ENCODE assay signal across 12 cellular contexts in the genomic region with DNA sequence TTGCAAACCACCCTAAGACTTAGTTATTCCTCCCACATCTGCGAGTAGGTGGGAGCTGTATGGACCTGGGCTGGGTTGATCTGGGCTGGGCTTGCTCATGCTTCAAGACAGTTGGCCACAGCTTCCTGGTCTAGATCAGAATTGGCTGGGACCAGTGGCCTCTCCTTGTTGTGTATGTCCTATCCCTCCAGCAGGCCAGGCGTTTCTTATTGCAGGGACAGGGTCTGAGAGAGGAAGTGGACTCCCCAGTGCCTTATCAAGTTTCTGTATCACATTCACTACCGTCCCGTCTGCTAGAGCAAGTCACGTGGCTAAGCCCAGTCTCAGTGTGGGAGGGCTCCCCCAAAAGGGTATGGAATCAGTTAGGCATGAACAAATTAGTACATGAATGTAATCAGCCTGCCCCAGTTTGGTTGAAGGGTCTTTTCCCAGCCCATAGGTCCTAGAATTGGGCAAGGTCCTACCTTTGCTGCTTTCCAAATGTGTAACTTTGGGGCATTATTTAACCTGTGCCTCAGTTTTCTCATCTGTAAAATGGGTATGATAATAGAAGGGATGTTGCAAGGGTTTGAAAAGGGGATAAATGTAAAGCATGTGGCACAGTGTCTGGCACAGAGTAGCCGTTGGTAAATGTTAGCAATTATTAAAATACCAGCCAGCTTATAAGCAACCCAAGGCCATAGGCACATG. TPM values are rescaled to one million over a fixed set of nuclear protein-coding genes. Genes with fewer than 3 reads are reported as not detected.
A peak's percentile ranks its signal among the peaks of the same experiment; 100 is the strongest.
DNase-seq lines count a peak whose midpoint lies in the region; ATAC-seq and TF ChIP-seq lines count a peak whose summit lies in the region.
"Had no signal": no experiment of that assay in that cellular context is flagged by ENCODE, and none has a peak within 500 bp of the region (broad histone marks: within the 10 kb centered on the region; RNA-seq: fewer than 3 reads in every experiment).

No MANE protein-coding gene starts in this region.

- TF ChIP-seq CTCF in GM13977 (IDR thresholded peaks at IDR 0.05; ENCODE audit: extremely low read depth, insufficient read depth, missing control alignments), result no peak
- no peak for TF ChIP-seq CTCF in NB4 (IDR thresholded peaks at IDR 0.05; ENCODE audit: low read depth, low read length)
- no peak for TF ChIP-seq CTCF in nephron progenitor cell (IDR thresholded peaks at IDR 0.05)
- no peak for TF ChIP-seq CTCF in tibial nerve (IDR thresholded peaks at IDR 0.05)

- TF ChIP-seq EP300 in tibial nerve (IDR thresholded peaks at IDR 0.05), result no peak

- WGBS in tibial nerve, 2 donors, result 57 to 66% methylated on average over 6 of the region's 6 CpGs

- peaks cover 49% of the 10 kb centered on the region for H3K36me3 Mint-ChIP-seq in nephron progenitor cell (ENCODE audit: low read depth)

- H3K27me3 Mint-ChIP-seq in nephron progenitor cell (ENCODE audit: low read depth, poor library complexity), result no peaks in the 10 kb centered on the region

- peaks cover 0 to under 1% (median 0%) of the 10 kb centered on the region in 3 donors for H3K36me3 ChIP-seq in tibial nerve

- peak overlapping the region in 2 of 4 donors; percentile 79 to 88 for H3K27ac ChIP-seq in tibial nerve
- H3K27ac ChIP-seq: PC-9 had no signal

- peak; percentile 46 for DNase-seq in GM13977 (ENCODE audit: low spot score)
- peak; percentile 98 for DNase-seq in NB4 (ENCODE audit: low read depth)
- no peak for DNase-seq in nephron progenitor cell
- DNase-seq in tibial nerve (ENCODE audit: low spot score in 2 of 2), result no peak
- DNase-seq in cortex of kidney (lab: John Stamatoyannopoulos, UW), result no peak
- DNase-seq in 8988T, result no peak
- DNase-seq: NCI-H1930, nucleus accumbens, PC-9 had no signal

- in situ Hi-C loops in GM13977 (cut with MboI; ENCODE audit: low pct_unique_long_range_greater_than_20kb, low sequenced_read_pairs, unreplicated experiment), result no loop called here

- ATAC-seq in GM21447 (IDR thresholded peaks at IDR 0.05; ENCODE audit: unreplicated experiment) (peak; percentile 63), GM18511 (IDR thresholded peaks at IDR 0.05; ENCODE audit: unreplicated experiment) (no peak)

- peaks cover 0 to 53% (median 13%) of the 10 kb centered on the region in 4 donors for H3K4me1 ChIP-seq in tibial nerve

- peaks cover 57% of the 10 kb centered on the region for H3K4me1 Mint-ChIP-seq in nephron progenitor cell

- no peak for TF ChIP-seq POLR2A in NB4 (IDR thresholded peaks at IDR 0.05; ENCODE audit: extremely low read depth, insufficient read length)
- TF ChIP-seq POLR2A in tibial nerve (IDR thresholded peaks at IDR 0.05), result no peak

- no peaks in the 10 kb centered on the region for H3K9me3 Mint-ChIP-seq in nephron progenitor cell

- no peaks in the 10 kb centered on the region for H3K27me3 ChIP-seq in tibial nerve

- peak overlapping the region; percentile 86 for H3K27ac Mint-ChIP-seq in nephron progenitor cell
- H3K27ac Mint-ChIP-seq: activated T-helper 1 cell treated with anti-CD3 and anti-CD28 coated beads, Interleukin-12 subunit alpha, Interleukin-12 subunit beta, Interleukin-2, Interleukin-4 antibody, amounts not matched to agents 30 ng/mL and 10 ng/mL and 1 ng/mL, durations not matched to agents 14 hours and 24 hours and 36 hours had no signal

- no peak overlapping the region for H3K4me3 ChIP-seq in NB4 (ENCODE audit: low read depth, low read length)
- H3K4me3 ChIP-seq in tibial nerve, result no peak overlapping the region
- H3K4me3 ChIP-seq: PC-9 had no signal

- no peaks in the 10 kb centered on the region for H3K9me3 ChIP-seq in tibial nerve

- H3K4me3 Mint-ChIP-seq in nephron progenitor cell, result no peak overlapping the region
- H3K4me3 Mint-ChIP-seq: activated T-helper 1 cell treated with anti-CD3 and anti-CD28 coated beads, Interleukin-12 subunit alpha, Interleukin-12 subunit beta, Interleukin-2, Interleukin-4 antibody, amounts not matched to agents 30 ng/mL and 10 ng/mL and 1 ng/mL, durations not matched to agents 14 hours and 24 hours and 36 hours had no signal

RNA-seq across cellular contexts. Expression of gene NKD1, which starts 36.0 kb away (rescaled TPM):
- total RNA-seq in tibial nerve, result 10 to 100 TPM; 20.1 to 92.4 (median 43.1) TPM

Comparison
In these comparisons a context has a peak if more than half of its experiments do, and no peak if none do; other contexts are left out.
1. DNase-seq: peak in GM13977 (single experiment) and NB4 (single experiment); none in nephron progenitor cell (single experiment), tibial nerve (0 of 2), cortex of kidney (single experiment) and 8988T (single experiment).